ENCODE assay signal across 1 cellular context in genomic region chr2:54723300-54724149, GRCh38.
TF ChIP-seq lines count a peak whose summit lies in the region.

TSS of gene EML6 (plus strand) at chr2:54723662. CDS start at chr2:54725062, 1,400 bp downstream.

TF ChIP-seq in K562, 482 proteins besides CTCF, POLR2A, EP300 and RAD21 (continued from another document and continues in another):
- TF ChIP-seq POLR3G (IDR thresholded peaks at IDR 0.05; ENCODE audit: extremely low read depth, insufficient read length, insufficient replicate concordance) (no peak), KDM2B (CRISPR knock-in tag; IDR thresholded peaks at IDR 0.05) (peak; percentile 73), ZKSCAN3 (CRISPR knock-in tag; IDR thresholded peaks at IDR 0.05) (no peak), BDP1 (IDR thresholded peaks at IDR 0.05; ENCODE audit: insufficient read depth, insufficient read length) (no peak), TBL1XR1 (IDR thresholded peaks at IDR 0.05; ENCODE audit: low read length in 2 of 2) (no peak), NR2C1 (IDR thresholded peaks at IDR 0.05) (peak; percentile 88), NR2C1 (tag; IDR thresholded peaks at IDR 0.05) (peak; percentile 95), CHD2 (IDR thresholded peaks at IDR 0.05; ENCODE audit: low read depth, low read length) (peak; percentile 79), ZNF3 (CRISPR knock-in tag; IDR thresholded peaks at IDR 0.05) (no peak), JUND (IDR thresholded peaks at IDR 0.05; ENCODE audit: borderline replicate concordance, low read depth, low read length) (peak; percentile 28; the same call in 1 of the 2 replicates), JUND (tag; IDR thresholded peaks at IDR 0.05; ENCODE audit: borderline replicate concordance, low read depth, low read length) (no peak), FOS (IDR thresholded peaks at IDR 0.05; ENCODE audit: extremely low read depth, insufficient read length) (no peak), SMARCC2 (IDR thresholded peaks at IDR 0.05; ENCODE audit: low read depth) (no peak), RHOXF2B (CRISPR knock-in tag; conservative IDR thresholded peaks at IDR 0.05) (no peak), RBBP5 (IDR thresholded peaks at IDR 0.05; ENCODE audit: borderline replicate concordance, insufficient read depth, low read length, poor library complexity, severe bottlenecking) (peak; percentile 75), PHF21A (IDR thresholded peaks at IDR 0.05; ENCODE audit: borderline replicate concordance, low read depth) (no peak), HINFP (tag; conservative IDR thresholded peaks at IDR 0.05; ENCODE audit: low read depth) (no peak), HNRNPH1 (optimal IDR thresholded peaks at IDR 0.05; ENCODE audit: low read depth, low read length) (no peak), ZNF395 (CRISPR knock-in tag; IDR thresholded peaks at IDR 0.05) (peak; percentile 87; the same call in 1 of the 2 replicates), POLR2H (tag; IDR thresholded peaks at IDR 0.05; ENCODE audit: low read depth) (no peak), MEIS2 (IDR thresholded peaks at IDR 0.05; ENCODE audit: partially characterized antibody) (no peak), HEY1 (CRISPR knock-in tag; IDR thresholded peaks at IDR 0.05; ENCODE audit: borderline replicate concordance) (no peak), TGIF2 (CRISPR knock-in tag; IDR thresholded peaks at IDR 0.05) (no peak), NCOA1 (IDR thresholded peaks at IDR 0.05; ENCODE audit: low read depth) (no peak), SFPQ (IDR thresholded peaks at IDR 0.05; ENCODE audit: low read depth, low read length) (no peak), RFX1 (IDR thresholded peaks at IDR 0.05) (peak; percentile 91), NCOA6 (IDR thresholded peaks at IDR 0.05) (no peak), CCNT2 (IDR thresholded peaks at IDR 0.05; ENCODE audit: borderline replicate concordance, extremely low read depth, insufficient read length, low read depth, low read length) (peak; percentile 55), FOXJ2 (tag; IDR thresholded peaks at IDR 0.05) (peak; percentile 74; the same call in 1 of the 2 replicates), GATAD2B (IDR thresholded peaks at IDR 0.05; ENCODE audit: borderline replicate concordance) (no peak), RCOR1 (IDR thresholded peaks at IDR 0.05; ENCODE audit: borderline replicate concordance in 1 of 2, low read depth in 2 of 2, low read length in 2 of 2) (peak in 1 of 2 experiments; percentile 49; a peak in 1 of 4 replicates), ZNF778 (CRISPR knock-in tag; IDR thresholded peaks at IDR 0.05) (no peak), ZNF639 (CRISPR knock-in tag; conservative IDR thresholded peaks at IDR 0.05 in 1 of 2, IDR thresholded peaks at IDR 0.05 in 1 of 2) (peak in 1 of 2 experiments; percentile 62; a peak in 2 of 4 replicates), ZNF24 (IDR thresholded peaks at IDR 0.05) (no peak)
- TF ChIP-seq, protein P1, sequence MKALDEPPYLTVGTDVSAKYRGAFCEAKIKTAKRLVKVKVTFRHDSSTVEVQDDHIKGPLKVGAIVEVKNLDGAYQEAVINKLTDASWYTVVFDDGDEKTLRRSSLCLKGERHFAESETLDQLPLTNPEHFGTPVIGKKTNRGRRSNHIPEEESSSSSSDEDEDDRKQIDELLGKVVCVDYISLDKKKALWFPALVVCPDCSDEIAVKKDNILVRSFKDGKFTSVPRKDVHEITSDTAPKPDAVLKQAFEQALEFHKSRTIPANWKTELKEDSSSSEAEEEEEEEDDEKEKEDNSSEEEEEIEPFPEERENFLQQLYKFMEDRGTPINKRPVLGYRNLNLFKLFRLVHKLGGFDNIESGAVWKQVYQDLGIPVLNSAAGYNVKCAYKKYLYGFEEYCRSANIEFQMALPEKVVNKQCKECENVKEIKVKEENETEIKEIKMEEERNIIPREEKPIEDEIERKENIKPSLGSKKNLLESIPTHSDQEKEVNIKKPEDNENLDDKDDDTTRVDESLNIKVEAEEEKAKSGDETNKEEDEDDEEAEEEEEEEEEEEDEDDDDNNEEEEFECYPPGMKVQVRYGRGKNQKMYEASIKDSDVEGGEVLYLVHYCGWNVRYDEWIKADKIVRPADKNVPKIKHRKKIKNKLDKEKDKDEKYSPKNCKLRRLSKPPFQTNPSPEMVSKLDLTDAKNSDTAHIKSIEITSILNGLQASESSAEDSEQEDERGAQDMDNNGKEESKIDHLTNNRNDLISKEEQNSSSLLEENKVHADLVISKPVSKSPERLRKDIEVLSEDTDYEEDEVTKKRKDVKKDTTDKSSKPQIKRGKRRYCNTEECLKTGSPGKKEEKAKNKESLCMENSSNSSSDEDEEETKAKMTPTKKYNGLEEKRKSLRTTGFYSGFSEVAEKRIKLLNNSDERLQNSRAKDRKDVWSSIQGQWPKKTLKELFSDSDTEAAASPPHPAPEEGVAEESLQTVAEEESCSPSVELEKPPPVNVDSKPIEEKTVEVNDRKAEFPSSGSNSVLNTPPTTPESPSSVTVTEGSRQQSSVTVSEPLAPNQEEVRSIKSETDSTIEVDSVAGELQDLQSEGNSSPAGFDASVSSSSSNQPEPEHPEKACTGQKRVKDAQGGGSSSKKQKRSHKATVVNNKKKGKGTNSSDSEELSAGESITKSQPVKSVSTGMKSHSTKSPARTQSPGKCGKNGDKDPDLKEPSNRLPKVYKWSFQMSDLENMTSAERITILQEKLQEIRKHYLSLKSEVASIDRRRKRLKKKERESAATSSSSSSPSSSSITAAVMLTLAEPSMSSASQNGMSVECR (CRISPR knock-in tag; IDR thresholded peaks at IDR 0.05), result peak; percentile 70
- TF ChIP-seq, protein P2, sequence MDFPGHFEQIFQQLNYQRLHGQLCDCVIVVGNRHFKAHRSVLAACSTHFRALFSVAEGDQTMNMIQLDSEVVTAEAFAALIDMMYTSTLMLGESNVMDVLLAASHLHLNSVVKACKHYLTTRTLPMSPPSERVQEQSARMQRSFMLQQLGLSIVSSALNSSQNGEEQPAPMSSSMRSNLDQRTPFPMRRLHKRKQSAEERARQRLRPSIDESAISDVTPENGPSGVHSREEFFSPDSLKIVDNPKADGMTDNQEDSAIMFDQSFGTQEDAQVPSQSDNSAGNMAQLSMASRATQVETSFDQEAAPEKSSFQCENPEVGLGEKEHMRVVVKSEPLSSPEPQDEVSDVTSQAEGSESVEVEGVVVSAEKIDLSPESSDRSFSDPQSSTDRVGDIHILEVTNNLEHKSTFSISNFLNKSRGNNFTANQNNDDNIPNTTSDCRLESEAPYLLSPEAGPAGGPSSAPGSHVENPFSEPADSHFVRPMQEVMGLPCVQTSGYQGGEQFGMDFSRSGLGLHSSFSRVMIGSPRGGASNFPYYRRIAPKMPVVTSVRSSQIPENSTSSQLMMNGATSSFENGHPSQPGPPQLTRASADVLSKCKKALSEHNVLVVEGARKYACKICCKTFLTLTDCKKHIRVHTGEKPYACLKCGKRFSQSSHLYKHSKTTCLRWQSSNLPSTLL (IDR thresholded peaks at IDR 0.05), result no peak
- TF ChIP-seq, protein P3, sequence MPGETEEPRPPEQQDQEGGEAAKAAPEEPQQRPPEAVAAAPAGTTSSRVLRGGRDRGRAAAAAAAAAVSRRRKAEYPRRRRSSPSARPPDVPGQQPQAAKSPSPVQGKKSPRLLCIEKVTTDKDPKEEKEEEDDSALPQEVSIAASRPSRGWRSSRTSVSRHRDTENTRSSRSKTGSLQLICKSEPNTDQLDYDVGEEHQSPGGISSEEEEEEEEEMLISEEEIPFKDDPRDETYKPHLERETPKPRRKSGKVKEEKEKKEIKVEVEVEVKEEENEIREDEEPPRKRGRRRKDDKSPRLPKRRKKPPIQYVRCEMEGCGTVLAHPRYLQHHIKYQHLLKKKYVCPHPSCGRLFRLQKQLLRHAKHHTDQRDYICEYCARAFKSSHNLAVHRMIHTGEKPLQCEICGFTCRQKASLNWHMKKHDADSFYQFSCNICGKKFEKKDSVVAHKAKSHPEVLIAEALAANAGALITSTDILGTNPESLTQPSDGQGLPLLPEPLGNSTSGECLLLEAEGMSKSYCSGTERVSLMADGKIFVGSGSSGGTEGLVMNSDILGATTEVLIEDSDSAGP (CRISPR knock-in tag; IDR thresholded peaks at IDR 0.05), result no peak
- TF ChIP-seq, protein P4, sequence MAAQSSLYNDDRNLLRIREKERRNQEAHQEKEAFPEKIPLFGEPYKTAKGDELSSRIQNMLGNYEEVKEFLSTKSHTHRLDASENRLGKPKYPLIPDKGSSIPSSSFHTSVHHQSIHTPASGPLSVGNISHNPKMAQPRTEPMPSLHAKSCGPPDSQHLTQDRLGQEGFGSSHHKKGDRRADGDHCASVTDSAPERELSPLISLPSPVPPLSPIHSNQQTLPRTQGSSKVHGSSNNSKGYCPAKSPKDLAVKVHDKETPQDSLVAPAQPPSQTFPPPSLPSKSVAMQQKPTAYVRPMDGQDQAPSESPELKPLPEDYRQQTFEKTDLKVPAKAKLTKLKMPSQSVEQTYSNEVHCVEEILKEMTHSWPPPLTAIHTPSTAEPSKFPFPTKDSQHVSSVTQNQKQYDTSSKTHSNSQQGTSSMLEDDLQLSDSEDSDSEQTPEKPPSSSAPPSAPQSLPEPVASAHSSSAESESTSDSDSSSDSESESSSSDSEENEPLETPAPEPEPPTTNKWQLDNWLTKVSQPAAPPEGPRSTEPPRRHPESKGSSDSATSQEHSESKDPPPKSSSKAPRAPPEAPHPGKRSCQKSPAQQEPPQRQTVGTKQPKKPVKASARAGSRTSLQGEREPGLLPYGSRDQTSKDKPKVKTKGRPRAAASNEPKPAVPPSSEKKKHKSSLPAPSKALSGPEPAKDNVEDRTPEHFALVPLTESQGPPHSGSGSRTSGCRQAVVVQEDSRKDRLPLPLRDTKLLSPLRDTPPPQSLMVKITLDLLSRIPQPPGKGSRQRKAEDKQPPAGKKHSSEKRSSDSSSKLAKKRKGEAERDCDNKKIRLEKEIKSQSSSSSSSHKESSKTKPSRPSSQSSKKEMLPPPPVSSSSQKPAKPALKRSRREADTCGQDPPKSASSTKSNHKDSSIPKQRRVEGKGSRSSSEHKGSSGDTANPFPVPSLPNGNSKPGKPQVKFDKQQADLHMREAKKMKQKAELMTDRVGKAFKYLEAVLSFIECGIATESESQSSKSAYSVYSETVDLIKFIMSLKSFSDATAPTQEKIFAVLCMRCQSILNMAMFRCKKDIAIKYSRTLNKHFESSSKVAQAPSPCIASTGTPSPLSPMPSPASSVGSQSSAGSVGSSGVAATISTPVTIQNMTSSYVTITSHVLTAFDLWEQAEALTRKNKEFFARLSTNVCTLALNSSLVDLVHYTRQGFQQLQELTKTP (IDR thresholded peaks at IDR 0.05; ENCODE audit: low read depth in 1 of 2, partially characterized antibody in 2 of 2), result peak in 1 of 2 experiments; percentile 98
- TF ChIP-seq, protein P5, sequence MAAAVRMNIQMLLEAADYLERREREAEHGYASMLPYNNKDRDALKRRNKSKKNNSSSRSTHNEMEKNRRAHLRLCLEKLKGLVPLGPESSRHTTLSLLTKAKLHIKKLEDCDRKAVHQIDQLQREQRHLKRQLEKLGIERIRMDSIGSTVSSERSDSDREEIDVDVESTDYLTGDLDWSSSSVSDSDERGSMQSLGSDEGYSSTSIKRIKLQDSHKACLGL (CRISPR knock-in tag; IDR thresholded peaks at IDR 0.05; ENCODE audit: borderline replicate concordance, poor library complexity, severe bottlenecking), result no peak
- TF ChIP-seq, protein P6, sequence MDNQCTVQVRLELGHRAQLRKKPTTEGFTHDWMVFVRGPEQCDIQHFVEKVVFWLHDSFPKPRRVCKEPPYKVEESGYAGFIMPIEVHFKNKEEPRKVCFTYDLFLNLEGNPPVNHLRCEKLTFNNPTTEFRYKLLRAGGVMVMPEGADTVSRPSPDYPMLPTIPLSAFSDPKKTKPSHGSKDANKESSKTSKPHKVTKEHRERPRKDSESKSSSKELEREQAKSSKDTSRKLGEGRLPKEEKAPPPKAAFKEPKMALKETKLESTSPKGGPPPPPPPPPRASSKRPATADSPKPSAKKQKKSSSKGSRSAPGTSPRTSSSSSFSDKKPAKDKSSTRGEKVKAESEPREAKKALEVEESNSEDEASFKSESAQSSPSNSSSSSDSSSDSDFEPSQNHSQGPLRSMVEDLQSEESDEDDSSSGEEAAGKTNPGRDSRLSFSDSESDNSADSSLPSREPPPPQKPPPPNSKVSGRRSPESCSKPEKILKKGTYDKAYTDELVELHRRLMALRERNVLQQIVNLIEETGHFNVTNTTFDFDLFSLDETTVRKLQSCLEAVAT (IDR thresholded peaks at IDR 0.05), result no peak
